In genomic region chr3:82637574-82637973, GRCh38 we compare ENCODE assay signal across 27 cellular contexts.
"Had no signal": no experiment of that assay in that cellular context is flagged by ENCODE, and none has a peak within 500 bp of the region (broad histone marks: within the 10 kb centered on the region; RNA-seq: fewer than 3 reads in every experiment).

No MANE protein-coding gene starts in this region.

- H3K4me1 Mint-ChIP-seq: endodermal cell; naive thymus-derived CD4-positive, alpha-beta T cell had no signal

- FAIRE-seq: endometrium, islet of Langerhans, keratinocyte had no signal

- H3K27ac ChIP-seq: colonic mucosa, epithelial cell of prostate, esophagus squamous epithelium, gastrocnemius medialis, heart right ventricle, left lung, lower lobe of right lung had no signal

- H3K27ac Mint-ChIP-seq: dendritic cell treated with granulocyte-macrophage colony-stimulating factor and Interleukin-4, amounts not matched to agents 40 ng/mL and 50 ng/mL, for 4 days; effector memory CD8-positive, alpha-beta T cell; endodermal cell; naive thymus-derived CD4-positive, alpha-beta T cell had no signal

- DNase-seq: colonic mucosa; cortex of kidney; effector CD8-positive, alpha-beta T cell; effector memory CD8-positive, alpha-beta T cell; endodermal cell; erythroblast; esophagus squamous epithelium; foreskin fibroblast; foreskin melanocyte; gastrocnemius medialis; glutamatergic neuron; head of caudate nucleus; heart right ventricle; hippocampal formation; left cardiac atrium; left lung; left ventricle myocardium superior; lower lobe of right lung; mesenchymal stem cell; midbrain; naive thymus-derived CD4-positive, alpha-beta T cell had no signal

- ATAC-seq: effector memory CD8-positive, alpha-beta T cell; esophagus mucosa; gastrocnemius medialis; heart right ventricle; left cardiac atrium; left lung; left ventricle myocardium superior; lower lobe of right lung; naive thymus-derived CD4-positive, alpha-beta T cell had no signal

- H3K4me3 Mint-ChIP-seq: dendritic cell treated with granulocyte-macrophage colony-stimulating factor and Interleukin-4, amounts not matched to agents 40 ng/mL and 50 ng/mL, for 4 days; effector memory CD8-positive, alpha-beta T cell; endodermal cell; naive thymus-derived CD4-positive, alpha-beta T cell had no signal

- H3K4me1 ChIP-seq: colonic mucosa, esophagus squamous epithelium, gastrocnemius medialis, heart right ventricle, left lung, lower lobe of right lung had no signal

- H3K9me3 ChIP-seq: colonic mucosa, esophagus squamous epithelium, gastrocnemius medialis had no signal

- H3K36me3 ChIP-seq: colonic mucosa, esophagus squamous epithelium, gastrocnemius medialis, heart right ventricle, left lung, lower lobe of right lung had no signal

- H3K27me3 ChIP-seq: colonic mucosa, esophagus squamous epithelium, gastrocnemius medialis, heart right ventricle, left lung had no signal

- H3K27me3 Mint-ChIP-seq: dendritic cell treated with granulocyte-macrophage colony-stimulating factor and Interleukin-4, amounts not matched to agents 40 ng/mL and 50 ng/mL, for 4 days; effector memory CD8-positive, alpha-beta T cell; naive thymus-derived CD4-positive, alpha-beta T cell had no signal

- H3K4me3 ChIP-seq: colonic mucosa, esophagus squamous epithelium, gastrocnemius medialis, heart right ventricle, left lung, lower lobe of right lung had no signal
